ENCODE assay signal across 23 cellular contexts in the genomic region with DNA sequence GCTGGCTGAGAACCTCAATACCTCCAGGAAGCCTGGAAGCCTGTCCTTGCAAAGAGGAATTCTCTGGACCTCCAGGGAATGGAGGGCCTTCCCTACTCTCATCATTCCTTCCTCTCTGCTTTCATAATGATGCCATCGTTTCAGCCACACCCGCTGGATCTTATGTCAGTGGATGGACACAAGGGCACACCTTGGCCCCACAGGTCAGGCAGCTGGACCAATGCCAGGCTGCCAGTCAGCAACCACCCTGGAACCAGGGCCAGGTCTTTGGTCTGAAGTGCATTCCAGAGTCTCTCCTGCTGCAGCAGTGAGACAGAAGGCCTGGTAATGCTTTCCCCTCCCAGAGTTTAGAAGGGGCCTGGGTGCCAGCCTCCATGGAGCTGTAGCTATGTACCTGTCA. TPM values are rescaled to one million over a fixed set of nuclear protein-coding genes. Genes with fewer than 3 reads are reported as not detected.
DNase-seq lines count a peak whose midpoint lies in the region; ATAC-seq, FAIRE-seq and TF ChIP-seq lines count a peak whose summit lies in the region.
"Had no signal": no experiment of that assay in that cellular context is flagged by ENCODE, and none has a peak within 500 bp of the region (broad histone marks: within the 10 kb centered on the region; RNA-seq: fewer than 3 reads in every experiment).

No MANE protein-coding gene starts in this region.

- peaks cover 12% of the 10 kb centered on the region for H3K4me1 Mint-ChIP-seq in osteocyte (ENCODE audit: unreplicated experiment)

- no peak overlapping the region for H3K4me2 ChIP-seq in endothelial cell of umbilical vein (ENCODE audit: insufficient read depth, low read length)
- H3K4me2 ChIP-seq: SK-N-SH had no signal

- ATAC-seq in activated CD4-positive, CD25-positive, alpha-beta regulatory T cell treated with anti-CD3 and anti-CD28 coated beads, Interleukin-2, amount 50 U/mL, for 24 hours = no peak

- H3K79me2 ChIP-seq in endothelial cell of umbilical vein (ENCODE audit: control insufficient read depth, insufficient read depth, low read length) = no peaks in the 10 kb centered on the region

- no peak overlapping the region for H3K9ac ChIP-seq in endothelial cell of umbilical vein (replicated peaks; ENCODE audit: extremely low read depth, insufficient read depth, low read length)
- H3K9ac ChIP-seq: SK-N-SH had no signal

- peak; percentile 32 for DNase-seq in Caki2 (ENCODE audit: low read depth)
- DNase-seq in NCI-H226 = peak; percentile 47
- DNase-seq in endothelial cell of umbilical vein (ENCODE audit: low read depth, low spot score) = no peak
- DNase-seq in osteocyte (ENCODE audit: extremely low spot score, unreplicated experiment) = no peak
- no peak for DNase-seq in cerebellar nuclear complex (lab: John Stamatoyannopoulos, UW)
- DNase-seq in NCI-H446 (lab: John Stamatoyannopoulos, UW) = no peak
- no peak for DNase-seq in NCI-H1694 treated with DMSO at 0.1 percent for 48 hours (lab: John Stamatoyannopoulos, UW)
- DNase-seq: activated CD4-positive, alpha-beta T cell treated with anti-CD3 and anti-CD28 coated beads, Interleukin-2, amount 10 ng/mL, durations not matched to agents 24 days and 14 days; COR-L47; foreskin fibroblast; hippocampal formation; NCI-H2081 treated with DMSO at 0.1 percent for 48 hours; OCI-M1; right cardiac atrium; stomach had no signal

- BruUV-seq in endothelial cell of umbilical vein (replicated peaks; lab: Mats Ljungman, UMichigan) = no TSS peak

- no peaks in the 10 kb centered on the region for H3K9me3 ChIP-seq in endothelial cell of umbilical vein (replicated peaks; ENCODE audit: control insufficient read depth, insufficient read depth, low read length)
- H3K9me3 ChIP-seq: ascending aorta, HAP-1, SK-N-SH, stomach had no signal

- dilution Hi-C loops in endothelial cell of umbilical vein (cut with MboI; ENCODE audit: extremely low pct_ligation_motif_present, low sequenced_read_pairs) = no loop called here

- H3K27ac Mint-ChIP-seq in osteocyte (ENCODE audit: unreplicated experiment) = peak overlapping the region; percentile 56
- H3K27ac Mint-ChIP-seq: activated CD4-positive, alpha-beta T cell treated with anti-CD3 and anti-CD28 coated beads, Interleukin-2, amount 10 ng/mL, durations not matched to agents 24 days and 14 days; IgD-negative memory B cell had no signal

- POLR2A ChIA-PET in endothelial cell of umbilical vein (lab: Charles Lee) = interaction anchor here (1.0 kb wide), 1 partner anchor 10 kb away, joined by 4 read pairs; no protein-coding TSS in a partner anchor

- H4K20me1 ChIP-seq in endothelial cell of umbilical vein (replicated peaks; ENCODE audit: control insufficient read depth, extremely low read depth, insufficient read depth, low read length) = no peaks in the 10 kb centered on the region

- H3K9me3 Mint-ChIP-seq in osteocyte (ENCODE audit: unreplicated experiment) = no peaks in the 10 kb centered on the region
- H3K9me3 Mint-ChIP-seq: activated CD4-positive, alpha-beta T cell treated with anti-CD3 and anti-CD28 coated beads, Interleukin-2, amount 10 ng/mL, durations not matched to agents 24 days and 14 days; IgD-negative memory B cell had no signal

- no peaks in the 10 kb centered on the region for H3K36me3 Mint-ChIP-seq in osteocyte (ENCODE audit: unreplicated experiment)

- CTCF ChIA-PET in endothelial cell of umbilical vein (lab: Charles Lee) = interaction anchor here (1.3 to 2.0 kb wide), 4 partner anchors 10 to 59 kb away, joined by 3 to 9 read pairs (median 4); no protein-coding TSS in a partner anchor

- peaks cover 17 to 19% of the 10 kb centered on the region in 2 experiments for H3K27me3 ChIP-seq in endothelial cell of umbilical vein (ENCODE audit: control insufficient read depth in 2 of 2, insufficient read depth in 2 of 2, low read length in 2 of 2)
- H3K27me3 ChIP-seq: ascending aorta had no signal

- intact Hi-C loops in endothelial cell of umbilical vein (cut with micrococcal nuclease) = no loop called here

- H3K9me1 ChIP-seq in endothelial cell of umbilical vein (replicated peaks; ENCODE audit: control insufficient read depth, extremely low read depth, insufficient read depth, low read length) = no peaks in the 10 kb centered on the region

- no peak overlapping the region for H3K4me3 ChIP-seq in endothelial cell of umbilical vein (replicated peaks in 1 of 3; ENCODE audit: insufficient read depth in 1 of 3, low read depth in 1 of 3, low read length in 3 of 3)
- H3K4me3 ChIP-seq: HAP-1 had no signal

- no peak for FAIRE-seq in endothelial cell of umbilical vein (lab: Jason Lieb, UNC)
- FAIRE-seq: colon, TTC549 had no signal

- no peak for TF ChIP-seq POLR2A in endothelial cell of umbilical vein (IDR thresholded peaks at IDR 0.05; ENCODE audit: low read depth, low read length)

- in situ Hi-C loops in Caki2 (cut with HindIII; ENCODE audit: low pct_unique_long_range_greater_than_20kb, low sequenced_read_pairs) = no loop called here

- H3K4me1 ChIP-seq in endothelial cell of umbilical vein (ENCODE audit: control insufficient read depth, extremely low read depth, insufficient read depth, low read length) = no peaks in the 10 kb centered on the region
- H3K4me1 ChIP-seq: HAP-1 had no signal

- H3K27ac ChIP-seq in endothelial cell of umbilical vein (ENCODE audit: insufficient read depth, low read depth, low read length) = no peak overlapping the region
- H3K27ac ChIP-seq: ascending aorta, stomach had no signal

- no peak overlapping the region for H2AFZ ChIP-seq in endothelial cell of umbilical vein (ENCODE audit: low read depth, low read length)

- TF ChIP-seq CTCF in endothelial cell of umbilical vein (IDR thresholded peaks at IDR 0.05; ENCODE audit: extremely low read depth in 1 of 2, insufficient read depth in 1 of 2, low read depth in 1 of 2, low read length in 2 of 2) = no peak
- no peak for TF ChIP-seq CTCF in osteocyte (IDR thresholded peaks at IDR 0.05)

- peaks cover 4% of the 10 kb centered on the region for H3K27me3 Mint-ChIP-seq in osteocyte (ENCODE audit: unreplicated experiment)

- no peaks in the 10 kb centered on the region for H3K36me3 ChIP-seq in endothelial cell of umbilical vein (ENCODE audit: control insufficient read depth in 2 of 2, extremely low read depth in 1 of 2, insufficient read depth in 2 of 2, low read length in 2 of 2)
- H3K36me3 ChIP-seq: ascending aorta, HAP-1, stomach had no signal

- H3K4me3 Mint-ChIP-seq in osteocyte (ENCODE audit: unreplicated experiment) = no peak overlapping the region

TF ChIP-seq in endothelial cell of umbilical vein, 7 proteins besides CTCF, POLR2A, EP300 and RAD21:
- TF ChIP-seq, protein P1, sequence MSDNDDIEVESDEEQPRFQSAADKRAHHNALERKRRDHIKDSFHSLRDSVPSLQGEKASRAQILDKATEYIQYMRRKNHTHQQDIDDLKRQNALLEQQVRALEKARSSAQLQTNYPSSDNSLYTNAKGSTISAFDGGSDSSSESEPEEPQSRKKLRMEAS (IDR thresholded peaks at IDR 0.05; ENCODE audit: insufficient read depth, insufficient read length) = no peak
- peak; percentile 6 for TF ChIP-seq EZH2 (IDR thresholded peaks at IDR 0.05; ENCODE audit: borderline replicate concordance, low read depth, low read length, severe bottlenecking)

RNA-seq across cellular contexts. Expression of a gene that starts 7.4 kb away (rescaled TPM):
- 10.9 and 12.5 TPM in 2 replicates for total RNA-seq in Caki2 (2014; rRNA removed; shearing (Covaris generic); ENCODE audit: low replicate concordance)
- total RNA-seq in endothelial cell of umbilical vein = 0.35 TPM in 2 replicates
- 0.72 and 0.75 TPM in 2 replicates for polyA plus RNA-seq in endothelial cell of umbilical vein
- polyA plus RNA-seq in endothelial cell of umbilical vein (2011; cell fraction: cytosol; rRNA removed) = 0.22 and 0.34 TPM in 2 replicates
- not detected in 2 replicates for polyA plus RNA-seq in endothelial cell of umbilical vein (2011; cell fraction: nucleus; rRNA removed)
- 0.17 and 1.1 TPM in 2 replicates for polyA plus RNA-seq in endothelial cell of umbilical vein (2012)
- not detected in 2 replicates for polyA minus RNA-seq in endothelial cell of umbilical vein
- 1.7 TPM for polyA minus RNA-seq in endothelial cell of umbilical vein (2011; cell fraction: cytosol; rRNA and poly(A)+ RNA removed)
- polyA minus RNA-seq in endothelial cell of umbilical vein (2011; cell fraction: nucleus; rRNA and poly(A)+ RNA removed) = not detected in 2 replicates
- 1.2 and 1.4 TPM in 2 replicates for total RNA-seq in osteocyte
- total RNA-seq: ascending aorta, mononuclear cell had no signal
- polyA plus RNA-seq: IgD-negative memory B cell had no signal

RNA-seq across cellular contexts. Expression of a gene that starts 13.1 kb away (rescaled TPM):
- total RNA-seq in Caki2 (2014; rRNA removed; shearing (Covaris generic); ENCODE audit: low replicate concordance) = 21.2 and 21.7 TPM in 2 replicates
- total RNA-seq in endothelial cell of umbilical vein (48.4 and 50.3 TPM in 2 replicates), osteocyte (5.6 and 6.9 TPM in 2 replicates)
- polyA plus RNA-seq in endothelial cell of umbilical vein = 24.5 and 25.2 TPM in 2 replicates
- 18.5 and 19.1 TPM in 2 replicates for polyA plus RNA-seq in endothelial cell of umbilical vein (2011; cell fraction: cytosol; rRNA removed)
- polyA plus RNA-seq in endothelial cell of umbilical vein (2011; cell fraction: nucleus; rRNA removed) = 63.3 and 66.2 TPM in 2 replicates
- 7.9 and 15.2 TPM in 2 replicates for polyA plus RNA-seq in endothelial cell of umbilical vein (2012)
- polyA minus RNA-seq in endothelial cell of umbilical vein = 27.0 and 27.5 TPM in 2 replicates
- polyA minus RNA-seq in endothelial cell of umbilical vein (2011; cell fraction: cytosol; rRNA and poly(A)+ RNA removed) = 20.6 TPM
- polyA minus RNA-seq in endothelial cell of umbilical vein (2011; cell fraction: nucleus; rRNA and poly(A)+ RNA removed) = 30.2 and 31.6 TPM in 2 replicates
- total RNA-seq: ascending aorta had no signal
- polyA plus RNA-seq: IgD-negative memory B cell had no signal

RNA-seq across cellular contexts. Expression of a gene that starts 45.4 kb away (rescaled TPM):
- total RNA-seq in Caki2 (2014; rRNA removed; shearing (Covaris generic); ENCODE audit: low replicate concordance) = not detected in 2 replicates
- total RNA-seq in endothelial cell of umbilical vein = 0.42 TPM in 1 of 2 replicates, not detected in the other
- polyA plus RNA-seq in endothelial cell of umbilical vein = 0.07 and 0.16 TPM in 2 replicates
- polyA plus RNA-seq in endothelial cell of umbilical vein (2011; cell fraction: cytosol; rRNA removed) = 0.04 and 0.06 TPM in 2 replicates
- not detected in 2 replicates for polyA plus RNA-seq in endothelial cell of umbilical vein (2011; cell fraction: nucleus; rRNA removed)
- polyA plus RNA-seq in endothelial cell of umbilical vein (2012) = 0.15 and 0.21 TPM in 2 replicates
- not detected in 2 replicates for polyA minus RNA-seq in endothelial cell of umbilical vein
- polyA minus RNA-seq in endothelial cell of umbilical vein (2011; cell fraction: cytosol; rRNA and poly(A)+ RNA removed) = not detected
- polyA minus RNA-seq in endothelial cell of umbilical vein (2011; cell fraction: nucleus; rRNA and poly(A)+ RNA removed) = 0.10 TPM in 1 of 2 replicates, not detected in the other
- not detected in 2 replicates for total RNA-seq in osteocyte
- total RNA-seq: activated CD4-positive, alpha-beta T cell treated with anti-CD3 and anti-CD28 coated beads, Interleukin-2, amount 10 ng/mL, durations not matched to agents 24 days and 14 days had no signal

Comparison
In these comparisons a context has a peak if more than half of its experiments do, and no peak if none do; other contexts are left out.
1. DNase-seq: peak in Caki2 (single experiment) and NCI-H226 (single experiment); none in endothelial cell of umbilical vein (single experiment), osteocyte (single experiment), cerebellar nuclear complex (0 of 2), NCI-H446 (0 of 2) and NCI-H1694 treated with DMSO at 0.1 percent for 48 hours (single experiment).